ENCODE assay signal across 1 cellular context in the genomic region with DNA sequence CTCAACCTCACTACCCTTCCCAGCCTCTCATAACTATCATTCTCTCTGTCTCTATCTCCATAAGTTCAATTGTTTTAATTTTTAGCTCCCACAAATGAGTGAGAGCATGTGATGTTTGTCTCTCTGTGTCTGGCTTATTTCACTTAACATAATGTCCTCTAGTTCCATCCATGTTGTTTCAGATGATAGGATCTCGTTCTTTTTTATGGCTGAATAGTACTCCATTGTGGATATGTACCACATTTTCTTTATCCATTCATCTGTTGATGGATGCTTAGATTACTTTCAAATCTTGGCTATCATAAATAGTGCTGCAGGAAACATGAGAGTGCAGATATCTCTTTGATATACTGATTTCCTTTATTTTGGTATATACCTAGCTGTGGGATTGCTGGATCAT. TPM values are rescaled to one million over a fixed set of nuclear protein-coding genes. Genes with fewer than 3 reads are reported as not detected.
"Had no signal": no experiment of that assay in that cellular context is flagged by ENCODE, and none has a peak within 500 bp of the region (broad histone marks: within the 10 kb centered on the region; RNA-seq: fewer than 3 reads in every experiment).

No MANE protein-coding gene starts in this region.

RNA-seq across cellular contexts. Expression of gene TTC36, which starts 46.0 kb away (rescaled TPM):
- total RNA-seq: H1 had no signal
- polyA plus RNA-seq: H1 had no signal
